In genomic region chr12:95623554-95624170, GRCh38 we compare ENCODE assay signal across 8 cellular contexts.
A peak's percentile ranks its signal among the peaks of the same experiment; 100 is the strongest.
DNase-seq lines count a peak whose midpoint lies in the region; ATAC-seq and TF ChIP-seq lines count a peak whose summit lies in the region.

No MANE protein-coding gene starts in this region.

- H3K4me1 Mint-ChIP-seq in activated naive CD8-positive, alpha-beta T cell treated with anti-CD3 and anti-CD28 coated beads for 36 hours, result no peaks in the 10 kb centered on the region

- TF ChIP-seq CTCF in A673 (conservative IDR thresholded peaks at IDR 0.05; ENCODE audit: low read depth, low read length), result peak; percentile 94
- peak; percentile 84 for TF ChIP-seq CTCF in GM10248 (IDR thresholded peaks at IDR 0.05; ENCODE audit: control extremely low read depth, extremely low read depth, low read depth, missing control alignments)
- peak; percentile 38 to 73 (median 67) for TF ChIP-seq CTCF in heart right ventricle (IDR thresholded peaks at IDR 0.05)

- H3K27me3 ChIP-seq in A673 (replicated peaks; ENCODE audit: insufficient read depth, low read depth, low read length, poor library complexity) (no peaks in the 10 kb centered on the region), heart right ventricle (no peaks in the 10 kb centered on the region)

- CTCF ChIA-PET in A673 (lab: Charles Lee), result interaction anchor here (0.5 kb wide), 1 partner anchor 1974 kb away, joined by 12 read pairs; no protein-coding TSS in a partner anchor
- CTCF ChIA-PET in GM10248 (lab: Yijun Ruan, JAX), result interaction anchor here (0.6 to 1.1 kb wide), 4 partner anchors 10 to 191 kb away, joined by 3 to 4 read pairs (median 3); no protein-coding TSS in a partner anchor

- H3K36me3 Mint-ChIP-seq in activated naive CD8-positive, alpha-beta T cell treated with anti-CD3 and anti-CD28 coated beads for 36 hours, result no peaks in the 10 kb centered on the region

- ATAC-seq in heart right ventricle (peak; percentile 52 to 89 (median 76)), HG03025 (IDR thresholded peaks at IDR 0.05; ENCODE audit: low FRiP score, unreplicated experiment) (no peak)

- H3K4me3 ChIP-seq in A673 (ENCODE audit: low read depth, low read length, poor library complexity, severe bottlenecking) (no peak overlapping the region), heart right ventricle (no peak overlapping the region)

- POLR2A ChIA-PET in A673 (lab: Charles Lee; ENCODE audit: low non-redundant PET), result no interaction called here
- POLR2A ChIA-PET in GM10248 (lab: Yijun Ruan, JAX), result no interaction called here

- intact Hi-C loops in A673 (cut with micrococcal nuclease; ENCODE audit: unreplicated experiment), result loop anchor here (1.0 kb wide), 1 partner anchor 192 kb away; no protein-coding TSS in a partner anchor
- intact Hi-C loops in heart right ventricle (cut with DNase I), result loop anchor here in 2 of 10 donors (10.0 kb wide), 2 partner anchors 111 to 191 kb away; no protein-coding TSS in a partner anchor

- 48 to 70% methylated on average over 10 to 18 of the region's 18 CpGs for WGBS in heart right ventricle, 2 donors

- H3K4me1 ChIP-seq in A673 (ENCODE audit: insufficient read depth, low read length, poor library complexity, severe bottlenecking) (no peaks in the 10 kb centered on the region), heart right ventricle (peaks cover 0 to 22% (median 20%) of the 10 kb centered on the region in 9 donors)

- no peak overlapping the region for H3K4me3 Mint-ChIP-seq in activated naive CD8-positive, alpha-beta T cell treated with anti-CD3 and anti-CD28 coated beads for 36 hours

- H3K9me3 ChIP-seq in A673 (ENCODE audit: low read depth, low read length, poor library complexity, severe bottlenecking) (no peaks in the 10 kb centered on the region), heart right ventricle (no peaks in the 10 kb centered on the region)

- no peaks in the 10 kb centered on the region for H3K27me3 Mint-ChIP-seq in activated naive CD8-positive, alpha-beta T cell treated with anti-CD3 and anti-CD28 coated beads for 36 hours

- no peak overlapping the region for H3K27ac ChIP-seq in A673 (ENCODE audit: low read depth, low read length, poor library complexity, severe bottlenecking)
- peak overlapping the region; percentile 2 to 86 (median 76) for H3K27ac ChIP-seq in heart right ventricle

- no peak overlapping the region for H3K27ac Mint-ChIP-seq in activated naive CD8-positive, alpha-beta T cell treated with anti-CD3 and anti-CD28 coated beads for 36 hours

- no peaks in the 10 kb centered on the region for H3K9me3 Mint-ChIP-seq in activated naive CD8-positive, alpha-beta T cell treated with anti-CD3 and anti-CD28 coated beads for 36 hours

- DNase-seq in A673 (ENCODE audit: low spot score), result peak; percentile 86
- DNase-seq in GM10248 (ENCODE audit: extremely low spot score), result peak; percentile 64
- peak; percentile 16 for DNase-seq in NCI-H2227 treated with DMSO at 0.1 percent for 48 hours (lab: John Stamatoyannopoulos, UW)
- DNase-seq in activated naive CD8-positive, alpha-beta T cell treated with anti-CD3 and anti-CD28 coated beads for 36 hours, result peak; percentile 5
- DNase-seq in heart right ventricle, result peak; percentile 62 to 69
- DNase-seq in renal cortical epithelial cell (ENCODE audit: low read depth), result peak; percentile 97
- no peak for DNase-seq in NOMO-1 treated with dmso at 0.1 percent for 144 hours (lab: John Stamatoyannopoulos, UW; ENCODE audit: unreplicated experiment)

- no peaks in the 10 kb centered on the region for H3K36me3 ChIP-seq in A673 (ENCODE audit: insufficient read depth, low read length, poor library complexity, severe bottlenecking)
- H3K36me3 ChIP-seq in heart right ventricle, result no peaks in the 10 kb centered on the region

- BruUV-seq in A673 (replicated peaks; lab: Mats Ljungman, UMichigan), result no TSS peak
